ENCODE assay signal across 1 cellular context in genomic region chr22:22026157-22026831, GRCh38.
TF ChIP-seq lines count a peak whose summit lies in the region.

No MANE protein-coding gene starts in this region.

TF ChIP-seq in K562, 482 proteins besides CTCF, POLR2A, EP300 and RAD21 (continued from another document):
- TF ChIP-seq ATF2 (CRISPR knock-in tag; IDR thresholded peaks at IDR 0.05) (peak; percentile 40; the same call in 1 of the 2 replicates), MED1 (CRISPR knock-in tag; IDR thresholded peaks at IDR 0.05; ENCODE audit: borderline replicate concordance) (peak; percentile 85; the same call in 1 of the 2 replicates), TEAD4 (IDR thresholded peaks at IDR 0.05; ENCODE audit: low read length) (no peak), TEAD4 (CRISPR knock-in tag; IDR thresholded peaks at IDR 0.05; ENCODE audit: borderline replicate concordance) (no peak; the same call in 1 of the 2 replicates), RBM34 (IDR thresholded peaks at IDR 0.05; ENCODE audit: borderline replicate concordance, insufficient read depth, low read length) (no peak), NFYB (IDR thresholded peaks at IDR 0.05; ENCODE audit: extremely low read depth, insufficient read length) (no peak), YY1 (IDR thresholded peaks at IDR 0.05; ENCODE audit: borderline replicate concordance in 1 of 3, control insufficient read depth in 1 of 3, extremely low read depth in 1 of 3, insufficient read depth in 3 of 3, insufficient read length in 1 of 3, insufficient replicate concordance in 2 of 3, low read depth in 1 of 3, low read length in 2 of 3) (no peak), ELF2 (CRISPR knock-in tag; IDR thresholded peaks at IDR 0.05) (no peak), ARID4B (CRISPR knock-in tag; IDR thresholded peaks at IDR 0.05) (no peak), CBFB (CRISPR knock-in tag; IDR thresholded peaks at IDR 0.05) (0 out of 2 replicates have a peak, but pooled peaks have one; percentile 1), BACH1 (tag; IDR thresholded peaks at IDR 0.05) (no peak), GTF2B (IDR thresholded peaks at IDR 0.05; ENCODE audit: extremely low read depth, insufficient read length) (no peak), HMGXB4 (CRISPR knock-in tag; IDR thresholded peaks at IDR 0.05) (peak; percentile 27; the same call in 1 of the 2 replicates), MYNN (IDR thresholded peaks at IDR 0.05) (no peak), MYNN (CRISPR knock-in tag; IDR thresholded peaks at IDR 0.05) (peak; percentile 52; the same call in 1 of the 2 replicates), ZNF121 (CRISPR knock-in tag; conservative IDR thresholded peaks at IDR 0.05) (no peak), TFAP4 (CRISPR knock-in tag; IDR thresholded peaks at IDR 0.05; ENCODE audit: borderline replicate concordance) (0 out of 2 replicates have a peak, but pooled peaks have one; percentile 11), ZBTB7A (IDR thresholded peaks at IDR 0.05; ENCODE audit: borderline replicate concordance, control insufficient read depth, low read depth, low read length) (peak; percentile 21; the same call in 1 of the 2 replicates), ZSCAN32 (CRISPR knock-in tag; IDR thresholded peaks at IDR 0.05) (no peak), ETS1 (conservative IDR thresholded peaks at IDR 0.05; ENCODE audit: control insufficient read depth, low read depth, low read length) (0 out of 2 replicates have a peak, but pooled peaks have one; percentile 39)
